ENCODE assay signal across 9 cellular contexts in the genomic region with DNA sequence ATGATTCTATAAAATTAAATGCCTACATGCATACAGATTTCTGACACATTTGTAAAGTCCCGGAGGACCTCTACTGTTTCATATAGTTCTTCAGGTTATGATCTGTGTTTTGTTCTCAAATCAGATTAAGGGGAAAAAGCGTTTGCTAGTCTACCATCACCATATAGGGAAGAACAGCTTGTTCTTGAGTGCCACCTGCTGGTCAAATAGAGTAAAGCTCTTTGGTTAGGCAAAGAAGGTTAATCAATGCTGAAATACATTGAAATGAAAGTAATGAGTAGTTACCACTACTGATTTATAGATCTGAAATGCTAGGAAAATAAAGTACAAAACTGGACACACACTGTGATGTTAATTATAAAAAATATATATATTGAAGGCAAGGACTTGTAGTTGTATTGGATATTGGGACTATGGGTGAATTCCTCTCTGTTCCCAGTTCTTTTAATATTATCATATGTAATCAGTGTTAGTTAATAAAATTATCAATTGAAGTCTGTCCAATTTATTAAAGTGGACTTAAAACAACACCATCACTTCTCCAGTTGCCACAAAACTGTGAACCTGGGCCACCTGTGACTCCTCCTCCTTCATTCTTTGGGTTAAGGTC.
DNase-seq lines count a peak whose midpoint lies in the region; ATAC-seq lines count a peak whose summit lies in the region.
"Had no signal": no experiment of that assay in that cellular context is flagged by ENCODE, and none has a peak within 500 bp of the region (broad histone marks: within the 10 kb centered on the region; RNA-seq: fewer than 3 reads in every experiment).

No MANE protein-coding gene starts in this region.

- intact Hi-C loops in activated T-helper 1 cell treated with anti-CD3 and anti-CD28 coated beads, Interleukin-12 subunit alpha, Interleukin-12 subunit beta, Interleukin-2, Interleukin-4 antibody, amounts not matched to agents 30 ng/mL and 10 ng/mL and 1 ng/mL, durations not matched to agents 14 hours and 24 hours and 36 hours (cut with micrococcal nuclease), result loop anchor here (1.0 to 5.0 kb wide), 6 partner anchors 71 to 733 kb away; a partner anchor contains a TSS

- H3K36me3 Mint-ChIP-seq in activated T-helper 1 cell treated with anti-CD3 and anti-CD28 coated beads, Interleukin-12 subunit alpha, Interleukin-12 subunit beta, Interleukin-2, Interleukin-4 antibody, amounts not matched to agents 30 ng/mL and 10 ng/mL and 1 ng/mL, durations not matched to agents 14 hours and 24 hours and 36 hours (ENCODE audit: low read depth), result no peaks in the 10 kb centered on the region
- H3K36me3 Mint-ChIP-seq: activated naive CD4-positive, alpha-beta T cell treated with anti-CD3 and anti-CD28 coated beads, Interleukin-2, amount 50 U/mL, for 24 hours had no signal

- no peak overlapping the region for H3K27ac Mint-ChIP-seq in activated T-helper 1 cell treated with anti-CD3 and anti-CD28 coated beads, Interleukin-12 subunit alpha, Interleukin-12 subunit beta, Interleukin-2, Interleukin-4 antibody, amounts not matched to agents 30 ng/mL and 10 ng/mL and 1 ng/mL, durations not matched to agents 14 hours and 24 hours and 36 hours
- H3K27ac Mint-ChIP-seq: activated naive CD4-positive, alpha-beta T cell treated with anti-CD3 and anti-CD28 coated beads, Interleukin-2, amount 50 U/mL, for 24 hours had no signal

- no peaks in the 10 kb centered on the region for H3K9me3 Mint-ChIP-seq in activated T-helper 1 cell treated with anti-CD3 and anti-CD28 coated beads, Interleukin-12 subunit alpha, Interleukin-12 subunit beta, Interleukin-2, Interleukin-4 antibody, amounts not matched to agents 30 ng/mL and 10 ng/mL and 1 ng/mL, durations not matched to agents 14 hours and 24 hours and 36 hours
- H3K9me3 Mint-ChIP-seq: activated naive CD4-positive, alpha-beta T cell treated with anti-CD3 and anti-CD28 coated beads, Interleukin-2, amount 50 U/mL, for 24 hours had no signal

- ATAC-seq in GM19043 (IDR thresholded peaks at IDR 0.05; ENCODE audit: low read depth, unreplicated experiment), result peak; percentile 62
- peak; percentile 74 for ATAC-seq in HG03342 (IDR thresholded peaks at IDR 0.05; ENCODE audit: unreplicated experiment)
- ATAC-seq in HG03521 (IDR thresholded peaks at IDR 0.05; ENCODE audit: unreplicated experiment), result no peak

- H3K4me1 Mint-ChIP-seq in activated T-helper 1 cell treated with anti-CD3 and anti-CD28 coated beads, Interleukin-12 subunit alpha, Interleukin-12 subunit beta, Interleukin-2, Interleukin-4 antibody, amounts not matched to agents 30 ng/mL and 10 ng/mL and 1 ng/mL, durations not matched to agents 14 hours and 24 hours and 36 hours (ENCODE audit: low read depth), result no peaks in the 10 kb centered on the region
- H3K4me1 Mint-ChIP-seq: activated naive CD4-positive, alpha-beta T cell treated with anti-CD3 and anti-CD28 coated beads, Interleukin-2, amount 50 U/mL, for 24 hours had no signal

- no peak overlapping the region for H3K4me3 Mint-ChIP-seq in activated T-helper 1 cell treated with anti-CD3 and anti-CD28 coated beads, Interleukin-12 subunit alpha, Interleukin-12 subunit beta, Interleukin-2, Interleukin-4 antibody, amounts not matched to agents 30 ng/mL and 10 ng/mL and 1 ng/mL, durations not matched to agents 14 hours and 24 hours and 36 hours
- H3K4me3 Mint-ChIP-seq: activated naive CD4-positive, alpha-beta T cell treated with anti-CD3 and anti-CD28 coated beads, Interleukin-2, amount 50 U/mL, for 24 hours had no signal

- peaks cover 6% of the 10 kb centered on the region for H3K27me3 Mint-ChIP-seq in activated T-helper 1 cell treated with anti-CD3 and anti-CD28 coated beads, Interleukin-12 subunit alpha, Interleukin-12 subunit beta, Interleukin-2, Interleukin-4 antibody, amounts not matched to agents 30 ng/mL and 10 ng/mL and 1 ng/mL, durations not matched to agents 14 hours and 24 hours and 36 hours (ENCODE audit: insufficient read depth)

- DNase-seq in DMS153 treated with DMSO at 0.1 percent for 48 hours (lab: John Stamatoyannopoulos, UW; ENCODE audit: unreplicated experiment) (peak; percentile 50), NCI-H460 (ENCODE audit: extremely low read depth, low read depth) (peak; percentile 80), glomerular visceral epithelial cell (ENCODE audit: extremely low spot score) (peak; percentile 74), retina (peak; percentile 52)
- peak; percentile 47 for DNase-seq in activated T-helper 1 cell treated with anti-CD3 and anti-CD28 coated beads, Interleukin-12 subunit alpha, Interleukin-12 subunit beta, Interleukin-2, Interleukin-4 antibody, amounts not matched to agents 30 ng/mL and 10 ng/mL and 1 ng/mL, durations not matched to agents 14 hours and 24 hours and 36 hours (ENCODE audit: low spot score)
